ENCODE assay signal across 36 cellular contexts in genomic region chr1:56898005-56898373, GRCh38. TPM values are rescaled to one million over a fixed set of nuclear protein-coding genes. Genes with fewer than 3 reads are reported as not detected.
"Had no signal": no experiment of that assay in that cellular context is flagged by ENCODE, and none has a peak within 500 bp of the region (broad histone marks: within the 10 kb centered on the region; RNA-seq: fewer than 3 reads in every experiment).

No MANE protein-coding gene starts in this region.

- H3K4me1 Mint-ChIP-seq: activated CD4-positive, alpha-beta memory T cell treated with anti-CD3 and anti-CD28 coated beads, Interleukin-2, amount 10 ng/mL, durations not matched to agents 7 days and 5 days; activated CD4-positive, alpha-beta T cell treated with anti-CD3 and anti-CD28 coated beads, Interleukin-2, amount 10 ng/mL, durations not matched to agents 7 days and 5 days; activated naive CD4-positive, alpha-beta T cell treated with anti-CD3 and anti-CD28 coated beads, Interleukin-2, amount 10 ng/mL, durations not matched to agents 7 days and 5 days; activated naive CD8-positive, alpha-beta T cell treated with anti-CD3 and anti-CD28 coated beads, Interleukin-2, amount 10 ng/mL, durations not matched to agents 7 days and 5 days; T-cell; WTC11 had no signal

- H3K4me3 ChIP-seq: ascending aorta, breast epithelium, cardiac muscle cell, colonic mucosa, dorsolateral prefrontal cortex, esophagus muscularis mucosa, gastroesophageal sphincter had no signal

- H3K27me3 ChIP-seq: ascending aorta, breast epithelium, cardiac muscle cell, colonic mucosa, esophagus muscularis mucosa had no signal

- H3K4me3 Mint-ChIP-seq: activated CD4-positive, alpha-beta memory T cell treated with anti-CD3 and anti-CD28 coated beads, Interleukin-2, amount 10 ng/mL, durations not matched to agents 7 days and 5 days; activated CD4-positive, alpha-beta T cell treated with anti-CD3 and anti-CD28 coated beads, Interleukin-2, amount 10 ng/mL, durations not matched to agents 7 days and 5 days; activated naive CD4-positive, alpha-beta T cell treated with anti-CD3 and anti-CD28 coated beads, Interleukin-2, amount 10 ng/mL, durations not matched to agents 7 days and 5 days; activated naive CD8-positive, alpha-beta T cell treated with anti-CD3 and anti-CD28 coated beads, Interleukin-2, amount 10 ng/mL, durations not matched to agents 7 days and 5 days; activated T-cell treated with anti-CD3 and anti-CD28 coated beads, Interleukin-2, amount 50 U/mL, for 24 hours; activated T-cell treated with anti-CD3 and anti-CD28 coated beads, Interleukin-2, amount 50 U/mL, for 72 hours; brain; T-cell; T-helper 1 cell treated with Interleukin-12 subunit alpha and Interleukin-12 subunit beta and Interleukin-4 antibody, amounts not matched to agents 30 μg/mL and 1 μg/mL, for 36 hours; WTC11 had no signal

- H3K27ac ChIP-seq: ascending aorta, breast epithelium, cardiac muscle cell, colonic mucosa, dorsolateral prefrontal cortex, esophagus muscularis mucosa, gastroesophageal sphincter, VCaP had no signal

- H3K9me3 Mint-ChIP-seq: activated CD4-positive, alpha-beta memory T cell treated with anti-CD3 and anti-CD28 coated beads, Interleukin-2, amount 10 ng/mL, durations not matched to agents 7 days and 5 days; activated CD4-positive, alpha-beta T cell treated with anti-CD3 and anti-CD28 coated beads, Interleukin-2, amount 10 ng/mL, durations not matched to agents 7 days and 5 days; activated naive CD4-positive, alpha-beta T cell treated with anti-CD3 and anti-CD28 coated beads, Interleukin-2, amount 10 ng/mL, durations not matched to agents 7 days and 5 days; activated naive CD8-positive, alpha-beta T cell treated with anti-CD3 and anti-CD28 coated beads, Interleukin-2, amount 10 ng/mL, durations not matched to agents 7 days and 5 days; activated T-cell treated with anti-CD3 and anti-CD28 coated beads, Interleukin-2, amount 50 U/mL, for 24 hours; T-cell; T-helper 1 cell treated with Interleukin-12 subunit alpha and Interleukin-12 subunit beta and Interleukin-4 antibody, amounts not matched to agents 30 μg/mL and 1 μg/mL, for 36 hours; WTC11 had no signal

- H3K27ac Mint-ChIP-seq: activated CD4-positive, alpha-beta memory T cell treated with anti-CD3 and anti-CD28 coated beads, Interleukin-2, amount 10 ng/mL, durations not matched to agents 7 days and 5 days; activated CD4-positive, alpha-beta T cell treated with anti-CD3 and anti-CD28 coated beads, Interleukin-2, amount 10 ng/mL, durations not matched to agents 7 days and 5 days; activated naive CD4-positive, alpha-beta T cell treated with anti-CD3 and anti-CD28 coated beads, Interleukin-2, amount 10 ng/mL, durations not matched to agents 7 days and 5 days; activated naive CD4-positive, alpha-beta T cell treated with anti-CD3 and anti-CD28 coated beads, Interleukin-2, amount 50 U/mL, for 72 hours; activated naive CD8-positive, alpha-beta T cell treated with anti-CD3 and anti-CD28 coated beads, Interleukin-2, amount 10 ng/mL, durations not matched to agents 7 days and 5 days; activated T-cell treated with anti-CD3 and anti-CD28 coated beads, Interleukin-2, amount 50 U/mL, for 24 hours; activated T-cell treated with anti-CD3 and anti-CD28 coated beads, Interleukin-2, amount 50 U/mL, for 72 hours; brain; T-cell; T-helper 1 cell treated with Interleukin-12 subunit alpha and Interleukin-12 subunit beta and Interleukin-4 antibody, amounts not matched to agents 30 μg/mL and 1 μg/mL, for 36 hours; WTC11 had no signal

- H3K36me3 ChIP-seq: ascending aorta, breast epithelium, cardiac muscle cell, colonic mucosa, esophagus muscularis mucosa, gastroesophageal sphincter had no signal

- DNase-seq: activated CD4-positive, alpha-beta memory T cell treated with anti-CD3 and anti-CD28 coated beads, Interleukin-2, amount 10 ng/mL, durations not matched to agents 7 days and 5 days; activated CD4-positive, alpha-beta T cell treated with anti-CD3 and anti-CD28 coated beads for 1 hour; activated CD4-positive, alpha-beta T cell treated with anti-CD3 and anti-CD28 coated beads for 4 hours; activated CD4-positive, alpha-beta T cell treated with anti-CD3 and anti-CD28 coated beads, Interleukin-2, amount 10 ng/mL, durations not matched to agents 7 days and 5 days; activated CD4-positive, alpha-beta T cell treated with anti-CD3 and anti-CD28 coated beads, Interleukin-2, amount 50 U/mL, for 4 hours; activated CD8-positive, alpha-beta memory T cell treated with anti-CD3 and anti-CD28 coated beads, Interleukin-2, amount 50 U/mL, for 48 hours; activated gamma-delta T cell; activated naive CD4-positive, alpha-beta T cell; activated naive CD4-positive, alpha-beta T cell treated with anti-CD3 and anti-CD28 coated beads, Interleukin-2, amount 10 ng/mL, durations not matched to agents 7 days and 5 days; activated naive CD8-positive, alpha-beta T cell treated with anti-CD3 and anti-CD28 coated beads, Interleukin-2, amount 10 ng/mL, durations not matched to agents 7 days and 5 days; activated T-cell treated with anti-CD3 and anti-CD28 coated beads for 4 hours; activated T-cell treated with anti-CD3 and anti-CD28 coated beads, Interleukin-2, amount 50 U/mL, for 24 hours; activated T-cell treated with anti-CD3 and anti-CD28 coated beads, Interleukin-2, amount 50 U/mL, for 72 hours; central memory CD4-positive, alpha-beta T cell; cerebellar nuclear complex; colonic mucosa; dorsolateral prefrontal cortex; effector memory CD4-positive, alpha-beta T cell; erythroblast; foreskin melanocyte; SW 1271; T-cell; T-helper 9 cell had no signal

- H3K27me3 Mint-ChIP-seq: activated CD4-positive, alpha-beta T cell treated with anti-CD3 and anti-CD28 coated beads, Interleukin-2, amount 10 ng/mL, durations not matched to agents 7 days and 5 days; activated naive CD4-positive, alpha-beta T cell treated with anti-CD3 and anti-CD28 coated beads, Interleukin-2, amount 10 ng/mL, durations not matched to agents 7 days and 5 days; activated naive CD8-positive, alpha-beta T cell treated with anti-CD3 and anti-CD28 coated beads, Interleukin-2, amount 10 ng/mL, durations not matched to agents 7 days and 5 days; activated T-cell treated with anti-CD3 and anti-CD28 coated beads, Interleukin-2, amount 50 U/mL, for 24 hours had no signal

- H3K36me3 Mint-ChIP-seq: activated naive CD4-positive, alpha-beta T cell treated with anti-CD3 and anti-CD28 coated beads, Interleukin-2, amount 10 ng/mL, durations not matched to agents 7 days and 5 days; activated naive CD4-positive, alpha-beta T cell treated with anti-CD3 and anti-CD28 coated beads, Interleukin-2, amount 50 U/mL, for 72 hours; activated naive CD8-positive, alpha-beta T cell treated with anti-CD3 and anti-CD28 coated beads, Interleukin-2, amount 10 ng/mL, durations not matched to agents 7 days and 5 days; brain; T-cell; WTC11 had no signal

- H3K9me3 ChIP-seq: ascending aorta, breast epithelium, colonic mucosa, esophagus muscularis mucosa, gastroesophageal sphincter had no signal

- H3K4me1 ChIP-seq: ascending aorta, breast epithelium, colonic mucosa, gastroesophageal sphincter had no signal

RNA-seq across cellular contexts. Expression of gene C8A, which starts 43.4 kb away (rescaled TPM):
- total RNA-seq: activated CD4-positive, alpha-beta memory T cell treated with anti-CD3 and anti-CD28 coated beads, Interleukin-2, amount 10 ng/mL, durations not matched to agents 7 days and 5 days; activated CD4-positive, alpha-beta T cell treated with anti-CD3 and anti-CD28 coated beads, Interleukin-2, amount 10 ng/mL, durations not matched to agents 7 days and 5 days; activated naive CD4-positive, alpha-beta T cell treated with anti-CD3 and anti-CD28 coated beads, Interleukin-2, amount 50 U/mL, for 72 hours; activated naive CD8-positive, alpha-beta T cell treated with anti-CD3 and anti-CD28 coated beads, Interleukin-2, amount 10 ng/mL, durations not matched to agents 7 days and 5 days; activated T-cell treated with anti-CD3 and anti-CD28 coated beads, Interleukin-2, amount 50 U/mL, for 72 hours; breast epithelium; cardiac muscle cell; colonic mucosa; esophagus muscularis mucosa; fibroblast of villous mesenchyme; gastroesophageal sphincter; glomerular endothelial cell; T-helper 2 cell treated with Interferon-gamma antibody and Interleukin-4, amounts not matched to agents 100 ng/mL and 5 ng/mL, for 36 hours had no signal
- polyA plus RNA-seq: cardiac muscle cell had no signal
